Comparison of ENCODE assay signal across 28 cellular contexts in the genomic region with DNA sequence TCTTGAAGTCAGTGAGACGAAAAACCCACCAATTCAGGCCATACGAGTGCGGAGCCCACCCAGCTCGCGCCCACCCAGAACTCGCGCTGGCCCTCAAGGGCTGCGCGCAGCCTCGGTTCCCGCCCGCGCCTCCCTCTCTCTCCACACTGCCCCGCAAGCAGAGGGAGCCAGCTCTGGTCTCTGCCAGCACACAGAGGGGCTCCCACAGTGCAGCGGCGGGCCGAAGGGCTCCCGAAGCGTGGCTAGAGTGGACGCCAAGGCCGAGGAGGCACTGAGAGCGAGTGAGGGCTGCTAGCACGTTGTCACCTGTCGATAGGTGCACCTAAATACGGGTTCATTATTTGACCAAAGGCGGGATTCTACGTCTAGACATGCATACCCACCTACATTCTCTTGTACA.
"Had no signal": no experiment of that assay in that cellular context is flagged by ENCODE, and none has a peak within 500 bp of the region (broad histone marks: within the 10 kb centered on the region; RNA-seq: fewer than 3 reads in every experiment).

No MANE protein-coding gene starts in this region.

- H3K9me3 Mint-ChIP-seq: naive thymus-derived CD8-positive, alpha-beta T cell; stimulated activated memory B cell treated with anti-CD40 and anti-IgM and Interleukin-4, amounts not matched to agents 10 μg/mL and 1 μg/mL and 100 μg/mL, for 72 hours had no signal

- H3K36me3 Mint-ChIP-seq: naive thymus-derived CD8-positive, alpha-beta T cell; stimulated activated memory B cell treated with anti-CD40 and anti-IgM and Interleukin-4, amounts not matched to agents 10 μg/mL and 1 μg/mL and 100 μg/mL, for 72 hours had no signal

- FAIRE-seq: keratinocyte, pancreas, small intestine had no signal

- H3K27ac ChIP-seq: lower lobe of right lung, pancreas, prostate gland, suprapubic skin, tibial nerve, upper lobe of left lung, vagina had no signal

- H3K9me3 ChIP-seq: lower lobe of right lung, pancreas, prostate gland, suprapubic skin, tibial nerve, upper lobe of left lung, vagina had no signal

- H3K4me1 ChIP-seq: pancreas, prostate gland had no signal

- H3K36me3 ChIP-seq: lower lobe of right lung, pancreas, prostate gland, suprapubic skin, tibial nerve, upper lobe of left lung, vagina had no signal

- H3K4me3 ChIP-seq: lower lobe of right lung, pancreas, prostate gland, suprapubic skin, tibial nerve, upper lobe of left lung, vagina had no signal

- H3K27ac Mint-ChIP-seq: naive thymus-derived CD8-positive, alpha-beta T cell; nephron progenitor cell; stimulated activated memory B cell treated with anti-CD40 and anti-IgM and Interleukin-4, amounts not matched to agents 10 μg/mL and 1 μg/mL and 100 μg/mL, for 72 hours had no signal

- H3K27me3 ChIP-seq: pancreas, suprapubic skin, tibial nerve, upper lobe of left lung, vagina had no signal

- DNase-seq: hippocampal formation; kidney glomerular epithelial cell; left cardiac atrium; lower lobe of right lung; mammary epithelial cell; mesenchymal stem cell; naive thymus-derived CD8-positive, alpha-beta T cell; nephron progenitor cell; nucleus accumbens; posterior cingulate gyrus; retina; small intestine; stimulated activated CD4-positive, alpha-beta T cell treated with anti-CD3 and anti-CD28 coated beads, Interleukin-1b, Interleukin-23, amount 100 ng/mL, for 48 hours; stimulated activated CD4-positive, alpha-beta T cell treated with anti-CD3 and anti-CD28 coated beads, Interleukin-2, amount 100 ng/mL, for 48 hours; stimulated activated CD4-positive, alpha-beta T cell treated with anti-CD3 and anti-CD28 coated beads, Interleukin-4, amount 100 ng/mL, for 4 hours; stimulated activated CD8-positive, alpha-beta memory T cell treated with anti-CD3 and anti-CD28 coated beads, Interleukin-4, amount 100 ng/mL, for 48 hours; stimulated activated naive CD4-positive, alpha-beta T cell treated with Interleukin-2 at 50 U/mL for 16 hours had no signal

- ATAC-seq: left cardiac atrium; left lobe of liver; lower lobe of right lung; naive thymus-derived CD8-positive, alpha-beta T cell; pancreas; right cardiac atrium; sciatic nerve; stimulated activated memory B cell treated with anti-CD40 and anti-IgM and Interleukin-4, amounts not matched to agents 10 μg/mL and 1 μg/mL and 100 μg/mL, for 72 hours had no signal

- H3K4me3 Mint-ChIP-seq: nephron progenitor cell; stimulated activated memory B cell treated with anti-CD40 and anti-IgM and Interleukin-4, amounts not matched to agents 10 μg/mL and 1 μg/mL and 100 μg/mL, for 72 hours had no signal
